Comparison of ENCODE assay signal across 1 cellular context in genomic region chr5:38598994-38599611, GRCh38.
A peak's percentile ranks its signal among the peaks of the same experiment; 100 is the strongest.
TF ChIP-seq lines count a peak whose summit lies in the region.

No MANE protein-coding gene starts in this region.

TF ChIP-seq in HEK293, 187 proteins besides CTCF, POLR2A, EP300 and RAD21 (continued from another document):
- TF ChIP-seq ZNF518A (tag by site-specific recombination; conservative IDR thresholded peaks at IDR 0.05; ENCODE audit: low read depth), result no peak
- no peak for TF ChIP-seq ZNF76 (tag by site-specific recombination; IDR thresholded peaks at IDR 0.05; ENCODE audit: borderline replicate concordance, low read depth)
- peak; percentile 48; the same call in 1 of the 2 replicates for TF ChIP-seq ZXDB (tag by site-specific recombination; IDR thresholded peaks at IDR 0.05)
- 0 out of 2 replicates have a peak, but pooled peaks have one; percentile 51 for TF ChIP-seq ZNF184 (tag by site-specific recombination; IDR thresholded peaks at IDR 0.05)
- TF ChIP-seq SP7 (tag by site-specific recombination; IDR thresholded peaks at IDR 0.05), result peak; percentile 65; the same call in 1 of the 2 replicates
- TF ChIP-seq ZNF157 (tag by site-specific recombination; IDR thresholded peaks at IDR 0.05), result no peak
- no peak for TF ChIP-seq ZFHX2 (tag by site-specific recombination; conservative IDR thresholded peaks at IDR 0.05)
- TF ChIP-seq RBAK (tag by site-specific recombination; IDR thresholded peaks at IDR 0.05), result no peak
- TF ChIP-seq ZFP41 (tag by site-specific recombination; IDR thresholded peaks at IDR 0.05; ENCODE audit: borderline replicate concordance), result no peak
- no peak for TF ChIP-seq ELK4 (IDR thresholded peaks at IDR 0.05; ENCODE audit: borderline replicate concordance, low read depth, low read length)
- TF ChIP-seq HIC1 (tag by site-specific recombination; IDR thresholded peaks at IDR 0.05), result peak; percentile 46; the same call in 1 of the 2 replicates
- TF ChIP-seq ZNF843 (tag by site-specific recombination; IDR thresholded peaks at IDR 0.05), result 0 out of 2 replicates have a peak, but pooled peaks have one; percentile 39
- no peak for TF ChIP-seq ZNF530 (tag by site-specific recombination; IDR thresholded peaks at IDR 0.05; ENCODE audit: low read depth)
- no peak for TF ChIP-seq ZSCAN5A (tag by site-specific recombination; IDR thresholded peaks at IDR 0.05)
- no peak for TF ChIP-seq ZNF132 (tag by site-specific recombination; IDR thresholded peaks at IDR 0.05; ENCODE audit: borderline replicate concordance)
- peak; percentile 56 for TF ChIP-seq PRDM1 (tag by site-specific recombination; IDR thresholded peaks at IDR 0.05)
- no peak for TF ChIP-seq ZNF350 (tag by site-specific recombination; IDR thresholded peaks at IDR 0.05)
- no peak for TF ChIP-seq YY2 (tag by site-specific recombination; IDR thresholded peaks at IDR 0.05)
- no peak for TF ChIP-seq ZIC2 (tag by site-specific recombination; IDR thresholded peaks at IDR 0.05)
- TF ChIP-seq ZNF677 (tag by site-specific recombination; IDR thresholded peaks at IDR 0.05), result no peak
- no peak for TF ChIP-seq ZNF571 (tag by site-specific recombination; IDR thresholded peaks at IDR 0.05)
- no peak for TF ChIP-seq PATZ1 (tag by site-specific recombination; IDR thresholded peaks at IDR 0.05)
- no peak for TF ChIP-seq ZNF274 (IDR thresholded peaks at IDR 0.05; ENCODE audit: low read length)
- no peak for TF ChIP-seq ZNF274 (tag by site-specific recombination; IDR thresholded peaks at IDR 0.05; ENCODE audit: borderline replicate concordance)
- TF ChIP-seq ZNF404 (tag by site-specific recombination; IDR thresholded peaks at IDR 0.05), result no peak
- TF ChIP-seq ZNF692 (tag by site-specific recombination; IDR thresholded peaks at IDR 0.05), result no peak
- TF ChIP-seq SCRT2 (tag by site-specific recombination; IDR thresholded peaks at IDR 0.05), result peak; percentile 43; the same call in 1 of the 2 replicates
- TF ChIP-seq ZNF155 (tag by site-specific recombination; IDR thresholded peaks at IDR 0.05), result no peak
